Comparison of ENCODE assay signal across 16 cellular contexts in genomic region chr15:41001524-41001923, GRCh38. TPM values are rescaled to one million over a fixed set of nuclear protein-coding genes. Genes with fewer than 3 reads are reported as not detected.
DNase-seq lines count a peak whose midpoint lies in the region; ATAC-seq and TF ChIP-seq lines count a peak whose summit lies in the region.
"Had no signal": no experiment of that assay in that cellular context is flagged by ENCODE, and none has a peak within 500 bp of the region (broad histone marks: within the 10 kb centered on the region; RNA-seq: fewer than 3 reads in every experiment).

No MANE protein-coding gene starts in this region.

- no peaks in the 10 kb centered on the region for H3K9me3 ChIP-seq in left ventricle myocardium inferior (replicated peaks)
- no peaks in the 10 kb centered on the region for H3K9me3 ChIP-seq in mesenchymal stem cell (ENCODE audit: control insufficient read depth, low read length)

- DNase-seq in left ventricle myocardium inferior (no peak), Right ventricle myocardium inferior (ENCODE audit: missing footprints) (no peak), endothelial cell (ENCODE audit: low spot score) (no peak), mesenchymal stem cell (peak; percentile 71), foreskin keratinocyte (no peak), SKM-1 treated with dmso at 0.1 percent for 144 hours (lab: John Stamatoyannopoulos, UW; ENCODE audit: unreplicated experiment) (no peak)
- DNase-seq in activated naive CD4-positive, alpha-beta T cell (lab: John Stamatoyannopoulos, UW) = no peak
- DNase-seq: activated CD4-positive, alpha-beta T cell treated with anti-CD3 and anti-CD28 coated beads, Interleukin-2, amount 10 ng/mL, durations not matched to agents 24 days and 14 days; CD4-positive, alpha-beta memory T cell; glutamatergic neuron; NCI-H2081 treated with DMSO at 0.1 percent for 48 hours; NCI-H748 treated with DMSO at 0.1 percent for 48 hours; T-helper 2 cell had no signal

- H3K27me3 Mint-ChIP-seq in endothelial cell (ENCODE audit: unreplicated experiment) = no peaks in the 10 kb centered on the region
- H3K27me3 Mint-ChIP-seq: activated CD4-positive, alpha-beta T cell treated with anti-CD3 and anti-CD28 coated beads, Interleukin-2, amount 10 ng/mL, durations not matched to agents 24 days and 14 days; activated naive CD8-positive, alpha-beta T cell; CD4-positive, alpha-beta memory T cell; stimulated activated naive CD8-positive, alpha-beta T cell treated with anti-CD3 and anti-CD28 coated beads, Interleukin-15, Interleukin-2, amounts not matched to agents 100 ng/mL and 50 ng/mL, for 24 hours had no signal

- H2BK12ac ChIP-seq in mesenchymal stem cell (ENCODE audit: low read length in 2 of 2) = no peak overlapping the region

- no peak overlapping the region for H3K23ac ChIP-seq in mesenchymal stem cell (ENCODE audit: low read length in 2 of 2)

- no peak overlapping the region for H3K14ac ChIP-seq in mesenchymal stem cell (ENCODE audit: low read length in 2 of 2)

- H2AFZ ChIP-seq in mesenchymal stem cell (ENCODE audit: low read depth, low read length) = no peak overlapping the region

- no peak overlapping the region for H3K4me3 Mint-ChIP-seq in endothelial cell (ENCODE audit: unreplicated experiment)
- H3K4me3 Mint-ChIP-seq: activated CD4-positive, alpha-beta T cell treated with anti-CD3 and anti-CD28 coated beads, Interleukin-2, amount 10 ng/mL, durations not matched to agents 24 days and 14 days; activated naive CD8-positive, alpha-beta T cell; CD4-positive, alpha-beta memory T cell; stimulated activated naive CD8-positive, alpha-beta T cell treated with anti-CD3 and anti-CD28 coated beads, Interleukin-15, Interleukin-2, amounts not matched to agents 100 ng/mL and 50 ng/mL, for 24 hours had no signal

- H3K9me3 Mint-ChIP-seq in endothelial cell (ENCODE audit: unreplicated experiment) = no peaks in the 10 kb centered on the region
- H3K9me3 Mint-ChIP-seq: activated CD4-positive, alpha-beta T cell treated with anti-CD3 and anti-CD28 coated beads, Interleukin-2, amount 10 ng/mL, durations not matched to agents 24 days and 14 days; CD4-positive, alpha-beta memory T cell; stimulated activated naive CD8-positive, alpha-beta T cell treated with anti-CD3 and anti-CD28 coated beads, Interleukin-15, Interleukin-2, amounts not matched to agents 100 ng/mL and 50 ng/mL, for 24 hours had no signal

- no peak overlapping the region for H3K4ac ChIP-seq in mesenchymal stem cell (ENCODE audit: low read depth in 1 of 2, low read length in 2 of 2)

- intact Hi-C loops in left ventricle myocardium inferior (cut with micrococcal nuclease) (no loop called here), Right ventricle myocardium inferior (cut with DNase I) (no loop called here)

- H3K27ac Mint-ChIP-seq in endothelial cell (ENCODE audit: unreplicated experiment) = peak overlapping the region; percentile 48
- H3K27ac Mint-ChIP-seq: activated CD4-positive, alpha-beta T cell treated with anti-CD3 and anti-CD28 coated beads, Interleukin-2, amount 10 ng/mL, durations not matched to agents 24 days and 14 days; activated naive CD8-positive, alpha-beta T cell; stimulated activated naive CD8-positive, alpha-beta T cell treated with anti-CD3 and anti-CD28 coated beads, Interleukin-15, Interleukin-2, amounts not matched to agents 100 ng/mL and 50 ng/mL, for 24 hours had no signal

- peaks cover 13% of the 10 kb centered on the region for H3K79me1 ChIP-seq in mesenchymal stem cell (replicated peaks; ENCODE audit: low read length, poor library complexity, severe bottlenecking)

- H3K4me3 ChIP-seq in left ventricle myocardium inferior (no peak overlapping the region), mesenchymal stem cell (ENCODE audit: insufficient read depth in 1 of 2, low read depth in 1 of 2, low read length in 2 of 2) (no peak overlapping the region)

- H3K27ac ChIP-seq in left ventricle myocardium inferior (replicated peaks) (peak overlapping the region; percentile 15), mesenchymal stem cell (ENCODE audit: low read length, poor library complexity, severe bottlenecking) (no peak overlapping the region), foreskin keratinocyte (no peak overlapping the region)

- no peak overlapping the region for H3K4me2 ChIP-seq in mesenchymal stem cell (ENCODE audit: low read length, poor library complexity, severe bottlenecking)

- peaks cover 7% of the 10 kb centered on the region for H3K4me1 Mint-ChIP-seq in endothelial cell (ENCODE audit: unreplicated experiment)
- H3K4me1 Mint-ChIP-seq: activated CD4-positive, alpha-beta T cell treated with anti-CD3 and anti-CD28 coated beads, Interleukin-2, amount 10 ng/mL, durations not matched to agents 24 days and 14 days had no signal

- H2BK120ac ChIP-seq in mesenchymal stem cell (ENCODE audit: low read depth, low read length) = no peak overlapping the region

- H3K27me3 ChIP-seq in left ventricle myocardium inferior (ENCODE audit: low read depth) = no peaks in the 10 kb centered on the region
- no peaks in the 10 kb centered on the region for H3K27me3 ChIP-seq in mesenchymal stem cell (ENCODE audit: control insufficient read depth in 1 of 2, insufficient read depth in 1 of 2, low read length in 2 of 2)
- no peaks in the 10 kb centered on the region for H3K27me3 ChIP-seq in foreskin keratinocyte

- H2BK5ac ChIP-seq in mesenchymal stem cell (ENCODE audit: low read depth, low read length, poor library complexity, severe bottlenecking) = no peak overlapping the region

- H3K9ac ChIP-seq in mesenchymal stem cell (ENCODE audit: low read length) = no peak overlapping the region

- peaks cover 17% of the 10 kb centered on the region for H3K36me3 Mint-ChIP-seq in endothelial cell (ENCODE audit: low read depth, unreplicated experiment)

- peaks cover 14% of the 10 kb centered on the region for H3K4me1 ChIP-seq in left ventricle myocardium inferior
- H3K4me1 ChIP-seq in mesenchymal stem cell (ENCODE audit: control insufficient read depth, insufficient read depth, low read depth, low read length) = peaks cover 1% of the 10 kb centered on the region
- peaks cover 13% of the 10 kb centered on the region for H3K4me1 ChIP-seq in foreskin keratinocyte

- 14% methylated on average over 2 of the region's 3 CpGs for WGBS in mesenchymal stem cell

- H2AK5ac ChIP-seq in mesenchymal stem cell (ENCODE audit: low read length, severe bottlenecking) = no peak overlapping the region

- H4K8ac ChIP-seq in mesenchymal stem cell (ENCODE audit: low read length) = no peak overlapping the region

- TF ChIP-seq CTCF in left ventricle myocardium inferior (IDR thresholded peaks at IDR 0.05; ENCODE audit: borderline replicate concordance) = no peak
- no peak for TF ChIP-seq CTCF in endothelial cell (IDR thresholded peaks at IDR 0.05; ENCODE audit: unreplicated experiment)
- TF ChIP-seq CTCF in foreskin keratinocyte (conservative IDR thresholded peaks at IDR 0.05) = no peak

- ATAC-seq in Right ventricle myocardium inferior (no peak), foreskin keratinocyte (no peak), GM18511 (IDR thresholded peaks at IDR 0.05; ENCODE audit: unreplicated experiment) (no peak)

- no peak overlapping the region for H2BK15ac ChIP-seq in mesenchymal stem cell (ENCODE audit: low read depth, poor library complexity, severe bottlenecking)

- no peak overlapping the region for H4K91ac ChIP-seq in mesenchymal stem cell (ENCODE audit: low read length)

- H3K18ac ChIP-seq in mesenchymal stem cell (ENCODE audit: low read depth in 1 of 2, low read length in 2 of 2) = peak overlapping the region in 1 of 2 experiments; percentile 25

- H3K36me3 ChIP-seq in left ventricle myocardium inferior = peaks cover 50% of the 10 kb centered on the region
- H3K36me3 ChIP-seq in mesenchymal stem cell (ENCODE audit: control insufficient read depth in 1 of 2, insufficient read depth in 2 of 2, low read depth in 1 of 2, low read length in 2 of 2) = peaks cover 8 to 73% of the 10 kb centered on the region in 2 experiments

RNA-seq across cellular contexts. Expression of gene CHAC1, which starts 48.3 kb away (rescaled TPM):
- total RNA-seq in left ventricle myocardium inferior (1.3 TPM), Right ventricle myocardium inferior (0.81 TPM), endothelial cell (ENCODE audit: unreplicated experiment) (16.4 TPM), foreskin keratinocyte (14.4 and 18.5 TPM in 2 replicates)
- 88.1 TPM for polyA plus RNA-seq in mesenchymal stem cell (2013, experiment 1 of 2)
- polyA plus RNA-seq in mesenchymal stem cell (2013, experiment 2 of 2) = 81.3 TPM
- 16.2 and 21.7 TPM in 2 replicates for polyA plus RNA-seq in foreskin keratinocyte
